Comparison of ENCODE assay signal across 8 cellular contexts in the genomic region with DNA sequence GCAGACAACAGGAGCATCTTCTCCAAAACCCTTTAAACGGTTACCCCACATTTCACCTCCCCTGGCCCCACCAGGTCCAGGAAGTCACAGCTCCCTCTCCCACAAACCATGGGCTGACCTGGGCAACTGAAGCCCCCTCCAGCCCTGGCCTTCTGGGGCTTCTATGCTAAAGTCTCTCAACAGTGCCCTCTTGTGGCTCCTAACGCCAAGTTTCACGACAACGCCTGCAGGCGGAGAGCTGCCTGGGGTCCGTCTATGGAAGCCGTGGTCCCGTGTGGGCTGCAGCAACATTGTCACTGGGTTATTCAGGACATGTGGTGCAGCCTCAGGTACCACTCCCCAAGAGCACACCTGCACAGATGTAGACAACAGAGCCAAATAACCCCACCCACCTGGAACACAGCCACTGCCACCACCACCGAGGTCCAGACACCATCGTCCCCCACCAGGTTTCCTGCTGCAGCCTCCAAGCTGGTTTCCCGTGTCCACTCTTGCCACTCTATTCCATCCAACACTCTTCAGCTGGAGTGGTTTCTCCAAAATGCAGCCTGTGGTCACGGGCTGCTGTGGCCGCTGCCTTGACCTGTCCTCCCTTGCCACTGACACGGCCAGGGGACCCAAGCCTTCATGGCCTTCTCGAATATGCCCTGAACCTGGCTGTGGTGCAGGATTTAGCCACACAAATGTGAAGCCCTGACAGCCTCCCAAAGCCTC. TPM values are rescaled to one million over a fixed set of nuclear protein-coding genes. Genes with fewer than 3 reads are reported as not detected.
DNase-seq lines count a peak whose midpoint lies in the region; ATAC-seq, FAIRE-seq and TF ChIP-seq lines count a peak whose summit lies in the region.

No MANE protein-coding gene starts in this region.

- H3K9me3 Mint-ChIP-seq in activated CD8-positive, alpha-beta T cell treated with anti-CD3 and anti-CD28 coated beads, Interleukin-2, amount 10 ng/mL, durations not matched to agents 7 days and 5 days (ENCODE audit: insufficient read depth) = no peaks in the 10 kb centered on the region
- no peaks in the 10 kb centered on the region for H3K9me3 Mint-ChIP-seq in progenitor cell of endocrine pancreas (ENCODE audit: low read depth)

- peak; percentile 76 for TF ChIP-seq CTCF in C4-2B (conservative IDR thresholded peaks at IDR 0.05)
- TF ChIP-seq CTCF in foreskin fibroblast (IDR thresholded peaks at IDR 0.05; ENCODE audit: low read depth, low read length) = peak; percentile 53
- TF ChIP-seq CTCF in progenitor cell of endocrine pancreas (IDR thresholded peaks at IDR 0.05; ENCODE audit: unreplicated experiment) = peak; percentile 73

- H3K27me3 Mint-ChIP-seq in activated CD8-positive, alpha-beta T cell treated with anti-CD3 and anti-CD28 coated beads, Interleukin-2, amount 10 ng/mL, durations not matched to agents 7 days and 5 days (ENCODE audit: low read depth) = no peaks in the 10 kb centered on the region
- peaks cover 6% of the 10 kb centered on the region for H3K27me3 Mint-ChIP-seq in progenitor cell of endocrine pancreas

- H3K4me3 Mint-ChIP-seq in activated CD8-positive, alpha-beta T cell treated with anti-CD3 and anti-CD28 coated beads, Interleukin-2, amount 10 ng/mL, durations not matched to agents 7 days and 5 days = no peak overlapping the region
- no peak overlapping the region for H3K4me3 Mint-ChIP-seq in progenitor cell of endocrine pancreas (ENCODE audit: low read depth)

- H3K27ac ChIP-seq in C4-2B = no peak overlapping the region

- POLR2A ChIA-PET in activated CD8-positive, alpha-beta T cell treated with anti-CD3 and anti-CD28 coated beads, Interleukin-2, amount 10 ng/mL, durations not matched to agents 7 days and 5 days (lab: Charles Lee) = interaction anchor here (0.7 kb wide), 1 partner anchor 1412 kb away, joined by 3 read pairs; no protein-coding TSS in a partner anchor

- ATAC-seq in activated CD8-positive, alpha-beta T cell treated with anti-CD3 and anti-CD28 coated beads, Interleukin-2, amount 10 ng/mL, durations not matched to agents 7 days and 5 days = peak; percentile 63
- ATAC-seq in HG03025 (IDR thresholded peaks at IDR 0.05; ENCODE audit: low FRiP score, unreplicated experiment) (no peak), HG03280 (IDR thresholded peaks at IDR 0.05; ENCODE audit: unreplicated experiment) (no peak), HG03520 (IDR thresholded peaks at IDR 0.05; ENCODE audit: unreplicated experiment) (no peak)

- DNase-seq in HTR-8/SVneo (ENCODE audit: insufficient read length, low spot score) (peak; percentile 60), foreskin fibroblast (peak in 1 of 2 donors; percentile 38), progenitor cell of endocrine pancreas (ENCODE audit: low spot score, unreplicated experiment) (peak; percentile 41)
- peak; percentile 67 for DNase-seq in activated CD8-positive, alpha-beta T cell treated with anti-CD3 and anti-CD28 coated beads, Interleukin-2, amount 10 ng/mL, durations not matched to agents 7 days and 5 days

- no peak overlapping the region for H3K4me3 ChIP-seq in foreskin fibroblast (ENCODE audit: low read depth in 1 of 2, low read length in 2 of 2)

- peak overlapping the region; percentile 43 for H3K27ac Mint-ChIP-seq in activated CD8-positive, alpha-beta T cell treated with anti-CD3 and anti-CD28 coated beads, Interleukin-2, amount 10 ng/mL, durations not matched to agents 7 days and 5 days
- H3K27ac Mint-ChIP-seq in progenitor cell of endocrine pancreas = no peak overlapping the region

- H3K4me1 Mint-ChIP-seq in activated CD8-positive, alpha-beta T cell treated with anti-CD3 and anti-CD28 coated beads, Interleukin-2, amount 10 ng/mL, durations not matched to agents 7 days and 5 days (ENCODE audit: low read depth) = peaks cover 8% of the 10 kb centered on the region
- H3K4me1 Mint-ChIP-seq in progenitor cell of endocrine pancreas (ENCODE audit: low read depth) = no peaks in the 10 kb centered on the region

- CTCF ChIA-PET in activated CD8-positive, alpha-beta T cell treated with anti-CD3 and anti-CD28 coated beads, Interleukin-2, amount 10 ng/mL, durations not matched to agents 7 days and 5 days (lab: Charles Lee) = interaction anchor here (0.7 to 1.3 kb wide), 9 partner anchors 8 to 733 kb away, joined by 3 to 9 read pairs (median 5); no protein-coding TSS in a partner anchor

- FAIRE-seq in HTR-8/SVneo (lab: Jason Lieb, UNC) = peak; percentile 51

- H3K36me3 Mint-ChIP-seq in activated CD8-positive, alpha-beta T cell treated with anti-CD3 and anti-CD28 coated beads, Interleukin-2, amount 10 ng/mL, durations not matched to agents 7 days and 5 days (ENCODE audit: low read depth) = peaks cover 5% of the 10 kb centered on the region
- peaks cover 2% of the 10 kb centered on the region for H3K36me3 Mint-ChIP-seq in progenitor cell of endocrine pancreas (ENCODE audit: insufficient read depth)

RNA-seq across cellular contexts. Expression of a gene that starts 19.1 kb away (rescaled TPM):
- 1 to 10 TPM; 7.2 to 9.4 TPM for total RNA-seq in activated CD8-positive, alpha-beta T cell treated with anti-CD3 and anti-CD28 coated beads, Interleukin-2, amount 10 ng/mL, durations not matched to agents 7 days and 5 days
- 4.7 and 5.5 TPM in 2 replicates for total RNA-seq in progenitor cell of endocrine pancreas
